Comparison of ENCODE assay signal across 13 cellular contexts in genomic region chr3:5423523-5423922, GRCh38.
"Had no signal": no experiment of that assay in that cellular context is flagged by ENCODE, and none has a peak within 500 bp of the region (broad histone marks: within the 10 kb centered on the region; RNA-seq: fewer than 3 reads in every experiment).

No MANE protein-coding gene starts in this region.

- DNase-seq: activated CD4-positive, alpha-beta T cell treated with anti-CD3 and anti-CD28 coated beads, Interleukin-2, amount 50 U/mL, for 4 hours; activated CD4-positive, CD25-positive, alpha-beta regulatory T cell treated with anti-CD3 and anti-CD28 coated beads, Interleukin-2, amount 50 U/mL, for 72 hours; activated naive CD4-positive, alpha-beta T cell treated with anti-CD3 and anti-CD28 coated beads for 36 hours; activated naive CD8-positive, alpha-beta T cell treated with anti-CD3 and anti-CD28 coated beads, Interleukin-2, amount 50 U/mL, for 24 hours; immature natural killer cell; midbrain; stimulated activated CD4-positive, alpha-beta T cell treated with anti-CD3 and anti-CD28 coated beads, Interleukin-4, amount 100 ng/mL, for 4 hours; stimulated activated CD8-positive, alpha-beta memory T cell treated with anti-CD3 and anti-CD28 coated beads, Interleukin-4, amount 100 ng/mL, for 48 hours; SW 1271 had no signal

- H3K36me3 ChIP-seq: heart left ventricle had no signal

- H3K4me3 ChIP-seq: heart left ventricle, skin epidermis had no signal

- ATAC-seq: activated naive CD8-positive, alpha-beta T cell treated with anti-CD3 and anti-CD28 coated beads, Interleukin-2, amount 50 U/mL, for 24 hours; activated T-helper 17 cell treated with anti-CD3 and anti-CD28 coated beads, Interleukin-2, amount 50 U/mL, for 72 hours had no signal

- H3K27ac ChIP-seq: epithelial cell of prostate, skin epidermis had no signal
